ENCODE assay signal across 6 cellular contexts in the genomic region with DNA sequence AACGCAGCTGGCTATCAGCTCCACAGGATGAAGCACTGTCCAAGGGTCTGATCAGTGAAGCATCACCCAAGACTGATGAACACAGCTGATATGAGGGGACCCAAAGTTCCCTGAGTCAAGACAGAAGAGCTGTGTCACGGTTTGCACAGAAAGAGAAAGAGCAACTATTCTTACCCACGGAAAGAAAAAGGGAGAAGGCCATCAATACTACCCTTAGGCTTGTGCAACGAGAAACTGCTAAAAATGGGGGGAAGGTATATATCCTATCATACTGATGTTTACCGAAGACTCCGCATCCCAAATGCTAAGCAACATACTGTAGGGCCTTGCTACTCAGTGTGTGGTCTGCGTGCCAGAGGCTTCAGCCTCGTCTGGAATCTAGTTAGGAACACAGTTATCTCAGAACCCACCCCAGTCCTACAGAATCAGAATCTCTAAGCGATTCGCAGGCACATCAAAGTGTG. TPM values are rescaled to one million over a fixed set of nuclear protein-coding genes. Genes with fewer than 3 reads are reported as not detected.
DNase-seq lines count a peak whose midpoint lies in the region; ATAC-seq and TF ChIP-seq lines count a peak whose summit lies in the region.

No MANE protein-coding gene starts in this region.

- DNase-seq in NOMO-1 (lab: John Stamatoyannopoulos, UW; ENCODE audit: unreplicated experiment in 2 of 2): peak; percentile 3 to 30
- DNase-seq in NOMO-1 treated with dmso at 0.1 percent for 144 hours (lab: John Stamatoyannopoulos, UW; ENCODE audit: unreplicated experiment): no peak
- no peak for DNase-seq in chondrocyte (ENCODE audit: low spot score)
- no peak for DNase-seq in osteocyte (ENCODE audit: extremely low spot score, unreplicated experiment)
- no peak for DNase-seq in HPDE6-E6E7 (ENCODE audit: extremely low spot score)

- H3K27me3 Mint-ChIP-seq in chondrocyte (ENCODE audit: low read depth) (no peaks in the 10 kb centered on the region), osteocyte (ENCODE audit: unreplicated experiment) (no peaks in the 10 kb centered on the region)

- H3K36me3 Mint-ChIP-seq in chondrocyte (ENCODE audit: low read depth) (no peaks in the 10 kb centered on the region), osteocyte (ENCODE audit: unreplicated experiment) (peaks cover 2% of the 10 kb centered on the region)

- H3K27ac Mint-ChIP-seq in chondrocyte (ENCODE audit: unreplicated experiment): peak overlapping the region; percentile 94
- peak overlapping the region; percentile 94 for H3K27ac Mint-ChIP-seq in osteocyte (ENCODE audit: unreplicated experiment)

- no peak for ATAC-seq in HG03469 (IDR thresholded peaks at IDR 0.05; ENCODE audit: unreplicated experiment)

- H3K4me1 Mint-ChIP-seq in chondrocyte (ENCODE audit: low read depth) (peaks cover 38% of the 10 kb centered on the region), osteocyte (ENCODE audit: unreplicated experiment) (peaks cover 36% of the 10 kb centered on the region)

- H3K9me3 Mint-ChIP-seq in chondrocyte (ENCODE audit: low read depth) (no peaks in the 10 kb centered on the region), osteocyte (ENCODE audit: unreplicated experiment) (no peaks in the 10 kb centered on the region)

- H3K4me3 Mint-ChIP-seq in chondrocyte (ENCODE audit: unreplicated experiment): peak overlapping the region; percentile 90
- peak overlapping the region; percentile 92 for H3K4me3 Mint-ChIP-seq in osteocyte (ENCODE audit: unreplicated experiment)

- TF ChIP-seq CTCF in chondrocyte (IDR thresholded peaks at IDR 0.05) (no peak), osteocyte (IDR thresholded peaks at IDR 0.05) (no peak)

RNA-seq across cellular contexts. Expression of a gene that starts 0.7 kb away (rescaled TPM):
- 9.8 to 12.3 TPM (median 10.8 TPM) in 3 replicates for total RNA-seq in chondrocyte
- total RNA-seq in osteocyte: 13.5 and 14.0 TPM in 2 replicates

RNA-seq across cellular contexts. Expression of a gene that starts 0.7 kb away (rescaled TPM):
- total RNA-seq in chondrocyte (4.5 to 6.3 TPM (median 5.8 TPM) in 3 replicates), osteocyte (5.9 and 7.3 TPM in 2 replicates)

RNA-seq across cellular contexts. Expression of a gene that starts 14.3 kb away (rescaled TPM):
- 6.4 to 9.3 TPM (median 8.1 TPM) in 3 replicates for total RNA-seq in chondrocyte
- 6.6 and 6.9 TPM in 2 replicates for total RNA-seq in osteocyte

RNA-seq across cellular contexts. Expression of a gene that starts 45.5 kb away (rescaled TPM):
- total RNA-seq in chondrocyte (61.8 to 69.7 TPM (median 62.6 TPM) in 3 replicates), osteocyte (79.6 and 84.2 TPM in 2 replicates)

RNA-seq across cellular contexts. Expression of a gene that starts 50.3 kb away (rescaled TPM):
- total RNA-seq in chondrocyte (35.1 to 43.4 TPM (median 41.5 TPM) in 3 replicates), osteocyte (57.5 and 58.4 TPM in 2 replicates)

Comparison
In these comparisons a context has a peak if more than half of its experiments do, and no peak if none do; other contexts are left out.
1. DNase-seq: peak in NOMO-1 (2 of 2); none in NOMO-1 treated with dmso at 0.1 percent for 144 hours (single experiment), chondrocyte (single experiment), osteocyte (single experiment) and HPDE6-E6E7 (single experiment).